In the genomic region with DNA sequence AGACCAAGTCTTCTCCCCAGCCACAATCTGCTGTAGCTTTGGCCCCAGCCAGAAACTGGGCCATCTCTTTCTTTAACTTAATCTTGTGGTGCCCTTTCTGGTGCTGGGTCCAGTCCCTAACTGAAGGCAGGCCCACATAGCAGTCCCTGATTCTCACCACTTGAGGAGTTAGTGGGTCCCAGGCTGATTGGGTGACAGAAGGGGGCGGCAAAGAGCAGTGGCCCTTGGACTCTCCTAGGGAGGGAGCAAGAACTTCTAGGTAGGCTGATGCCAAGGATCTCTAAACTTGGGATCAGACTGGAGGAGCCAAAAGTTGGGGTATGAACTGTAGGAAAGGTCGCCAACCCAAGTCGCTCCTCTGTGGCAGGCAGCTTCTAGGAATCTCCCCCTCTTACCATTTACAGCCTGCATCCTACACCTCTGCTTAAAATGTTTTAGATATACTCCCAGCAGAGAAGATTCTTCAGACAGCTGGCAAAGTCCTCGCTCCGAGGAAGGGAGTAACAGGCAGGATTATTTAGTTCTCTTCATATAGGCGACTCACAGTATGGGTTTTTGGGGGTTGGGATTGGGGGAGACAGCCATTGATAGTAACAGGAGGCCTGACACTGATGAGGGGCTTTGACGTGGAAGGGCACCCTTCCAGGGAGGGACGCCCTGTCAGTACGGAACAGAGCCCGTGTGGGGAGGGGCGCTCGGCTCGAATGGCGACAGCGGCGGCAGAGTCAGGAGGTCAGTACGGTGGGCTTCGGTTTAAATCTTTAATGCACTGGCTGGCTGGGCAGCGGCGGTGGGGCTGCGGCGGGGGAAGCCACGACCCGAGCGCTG, we compare ENCODE assay signal across 9 cellular contexts. TPM values are rescaled to one million over a fixed set of nuclear protein-coding genes. Genes with fewer than 3 reads are reported as not detected.
DNase-seq lines count a peak whose midpoint lies in the region; ATAC-seq, FAIRE-seq and TF ChIP-seq lines count a peak whose summit lies in the region.
"Had no signal": no experiment of that assay in that cellular context is flagged by ENCODE, and none has a peak within 500 bp of the region (broad histone marks: within the 10 kb centered on the region; RNA-seq: fewer than 3 reads in every experiment).

No MANE protein-coding gene starts in this region.

- H3K4me3 ChIP-seq in coronary artery: peak overlapping the region; percentile 92

- no peak for ATAC-seq in HG02970 (IDR thresholded peaks at IDR 0.05; ENCODE audit: low FRiP score, unreplicated experiment)

- no peak for TF ChIP-seq POLR2A in H54 (IDR thresholded peaks at IDR 0.05; ENCODE audit: low read depth, low read length)

- DNase-seq in Daoy (ENCODE audit: low read depth): peak; percentile 80
- DNase-seq in H54 (ENCODE audit: insufficient read length, low spot score): peak; percentile 45
- peak; percentile 16 for DNase-seq in NCI-H1092 treated with DMSO at 0.1 percent for 48 hours (lab: John Stamatoyannopoulos, UW)
- peak; percentile 68 for DNase-seq in activated CD4-positive, CD25-positive, alpha-beta regulatory T cell treated with anti-CD3 and anti-CD28 coated beads, Interleukin-2, amount 50 U/mL, for 72 hours
- peak; percentile 91 for DNase-seq in coronary artery (ENCODE audit: low spot score)
- peak; percentile 89 for DNase-seq in left kidney (ENCODE audit: low read depth, low spot score)
- DNase-seq in stimulated activated CD4-positive, alpha-beta T cell treated with anti-CD3 and anti-CD28 coated beads, Interleukin-1b, Interleukin-23, amount 100 ng/mL, for 48 hours: peak; percentile 75

- TF ChIP-seq CTCF in coronary artery (IDR thresholded peaks at IDR 0.05): peak; percentile 66

- H3K27ac ChIP-seq in coronary artery: peak overlapping the region; percentile 98 to 100

- FAIRE-seq in H54 (lab: Jason Lieb, UNC): no peak

RNA-seq across cellular contexts. Expression of a gene that starts 2.0 kb away (rescaled TPM):
- not detected in 2 replicates for total RNA-seq in Daoy (2014; rRNA removed; shearing (Covaris generic))
- total RNA-seq: subcutaneous adipose tissue had no signal

RNA-seq across cellular contexts. Expression of a gene that starts 12.5 kb away (rescaled TPM):
- 6.1 and 9.0 TPM in 2 replicates for total RNA-seq in Daoy (2014; rRNA removed; shearing (Covaris generic))

RNA-seq across cellular contexts. Expression of a gene that starts 18.0 kb away (rescaled TPM):
- 8.2 and 20.2 TPM in 2 replicates for total RNA-seq in Daoy (2014; rRNA removed; shearing (Covaris generic))

RNA-seq across cellular contexts. Expression of a gene that starts 26.6 kb away (rescaled TPM):
- total RNA-seq in Daoy (2014; rRNA removed; shearing (Covaris generic)): not detected in 2 replicates

RNA-seq across cellular contexts. Expression of a gene that starts 26.9 kb away (rescaled TPM):
- 72.3 and 88.6 TPM in 2 replicates for total RNA-seq in Daoy (2014; rRNA removed; shearing (Covaris generic))

Comparison
In these comparisons a context has a peak if more than half of its experiments do, and no peak if none do; other contexts are left out.
1. DNase-seq: peak in every context shown above with its lines; median percentile 91 in coronary artery; 89 in left kidney; 80 in Daoy; 75 in stimulated activated CD4-positive, alpha-beta T cell treated with anti-CD3 and anti-CD28 coated beads, Interleukin-1b, Interleukin-23, amount 100 ng/mL, for 48 hours; 68 in activated CD4-positive, CD25-positive, alpha-beta regulatory T cell treated with anti-CD3 and anti-CD28 coated beads, Interleukin-2, amount 50 U/mL, for 72 hours; 45 in H54; 16 in NCI-H1092 treated with DMSO at 0.1 percent for 48 hours.